36 cellular contexts compared by ENCODE assay signal in genomic region chr11:13494051-13494450, GRCh38. TPM values are rescaled to one million over a fixed set of nuclear protein-coding genes. Genes with fewer than 3 reads are reported as not detected.
"Had no signal": no experiment of that assay in that cellular context is flagged by ENCODE, and none has a peak within 500 bp of the region (broad histone marks: within the 10 kb centered on the region; RNA-seq: fewer than 3 reads in every experiment).

No MANE protein-coding gene starts in this region.

- H3K27ac ChIP-seq: adrenal gland, body of pancreas, epithelial cell of prostate, esophagus squamous epithelium, heart left ventricle, VCaP had no signal

- ATAC-seq: activated CD4-positive, CD25-positive, alpha-beta regulatory T cell treated with anti-CD3 and anti-CD28 coated beads, Interleukin-2, amount 50 U/mL, for 24 hours; activated CD8-positive, alpha-beta T cell treated with anti-CD3 and anti-CD28 coated beads for 36 hours; activated naive CD8-positive, alpha-beta T cell treated with anti-CD3 and anti-CD28 coated beads, Interleukin-2, amount 50 U/mL, for 24 hours; activated T-cell treated with anti-CD3 and anti-CD28 coated beads, Interleukin-2, amount 50 U/mL, for 4 hours; activated T-helper 17 cell treated with anti-CD3 and anti-CD28 coated beads, Interleukin-2, amount 50 U/mL, for 72 hours; body of pancreas; effector memory CD8-positive, alpha-beta T cell; heart left ventricle had no signal

- H3K9me3 Mint-ChIP-seq: activated CD8-positive, alpha-beta T cell treated with anti-CD3 and anti-CD28 coated beads for 36 hours; activated naive CD8-positive, alpha-beta T cell treated with anti-CD3 and anti-CD28 coated beads, Interleukin-2, amount 50 U/mL, for 24 hours; activated T-cell treated with anti-CD3 and anti-CD28 coated beads, Interleukin-2, amount 50 U/mL, for 4 hours; activated T-helper 17 cell treated with anti-CD3 and anti-CD28 coated beads, Interleukin-2, amount 50 U/mL, for 72 hours; effector memory CD8-positive, alpha-beta T cell had no signal

- H3K4me1 ChIP-seq: adrenal gland, body of pancreas, esophagus squamous epithelium, heart left ventricle had no signal

- H3K4me1 Mint-ChIP-seq: activated B cell treated with CpG ODN at 0.5 μM for 24 hours; activated naive CD4-positive, alpha-beta T cell treated with anti-CD3 and anti-CD28 coated beads, Interleukin-2, amount 50 U/mL, for 24 hours; activated naive CD8-positive, alpha-beta T cell treated with anti-CD3 and anti-CD28 coated beads for 36 hours; activated naive CD8-positive, alpha-beta T cell treated with anti-CD3 and anti-CD28 coated beads, Interleukin-2, amount 50 U/mL, for 24 hours; activated T-helper 17 cell treated with anti-CD3 and anti-CD28 coated beads, Interleukin-2, amount 50 U/mL, for 72 hours had no signal

- H3K36me3 Mint-ChIP-seq: activated naive CD8-positive, alpha-beta T cell treated with anti-CD3 and anti-CD28 coated beads for 36 hours had no signal

- DNase-seq: activated B cell treated with CpG ODN at 0.5 μM for 24 hours; activated CD4-positive, alpha-beta T cell treated with anti-CD3 and anti-CD28 coated beads for 48 hours; activated CD4-positive, alpha-beta T cell treated with anti-CD3 and anti-CD28 coated beads, Interleukin-2, amount 50 U/mL, for 1 hour; activated CD4-positive, alpha-beta T cell treated with anti-CD3 and anti-CD28 coated beads, Interleukin-2, amount 50 U/mL, for 48 hours; activated CD8-positive, alpha-beta memory T cell treated with anti-CD3 and anti-CD28 coated beads for 24 hours; activated CD8-positive, alpha-beta T cell treated with anti-CD3 and anti-CD28 coated beads for 36 hours; activated effector memory CD4-positive, alpha-beta T cell treated with Interleukin-2 at 50 U/mL for 16 hours; activated gamma-delta T cell treated with Interleukin-2 at 50 U/mL for 16 hours; activated naive CD4-positive, alpha-beta T cell treated with Interleukin-2 at 50 U/mL for 16 hours; activated naive CD8-positive, alpha-beta T cell treated with anti-CD3 and anti-CD28 coated beads for 36 hours; activated naive CD8-positive, alpha-beta T cell treated with anti-CD3 and anti-CD28 coated beads, Interleukin-2, amount 50 U/mL, for 24 hours; activated T-cell treated with anti-CD3 and anti-CD28 coated beads, Interleukin-2, amount 50 U/mL, for 4 hours; adrenal gland; amygdala; aorta; body of pancreas; caudate nucleus; cortex of kidney; dermis blood vessel endothelial cell; effector CD4-positive, alpha-beta T cell; effector memory CD8-positive, alpha-beta T cell; esophagus squamous epithelium; heart left ventricle; T-helper 2 cell had no signal

- H3K9me3 ChIP-seq: adrenal gland, body of pancreas, esophagus squamous epithelium, heart left ventricle had no signal

- H3K4me3 Mint-ChIP-seq: activated B cell treated with CpG ODN at 0.5 μM for 24 hours; activated CD8-positive, alpha-beta T cell treated with anti-CD3 and anti-CD28 coated beads for 36 hours; activated naive CD4-positive, alpha-beta T cell treated with anti-CD3 and anti-CD28 coated beads, Interleukin-2, amount 50 U/mL, for 24 hours; activated naive CD8-positive, alpha-beta T cell treated with anti-CD3 and anti-CD28 coated beads for 36 hours; activated naive CD8-positive, alpha-beta T cell treated with anti-CD3 and anti-CD28 coated beads, Interleukin-2, amount 50 U/mL, for 24 hours; activated T-cell treated with anti-CD3 and anti-CD28 coated beads, Interleukin-2, amount 50 U/mL, for 4 hours; activated T-helper 17 cell treated with anti-CD3 and anti-CD28 coated beads, Interleukin-2, amount 50 U/mL, for 72 hours; effector memory CD8-positive, alpha-beta T cell had no signal

- H3K27ac Mint-ChIP-seq: activated B cell treated with CpG ODN at 0.5 μM for 24 hours; activated CD8-positive, alpha-beta T cell treated with anti-CD3 and anti-CD28 coated beads for 36 hours; activated naive CD4-positive, alpha-beta T cell treated with anti-CD3 and anti-CD28 coated beads, Interleukin-2, amount 50 U/mL, for 24 hours; activated naive CD8-positive, alpha-beta T cell treated with anti-CD3 and anti-CD28 coated beads for 36 hours; activated naive CD8-positive, alpha-beta T cell treated with anti-CD3 and anti-CD28 coated beads, Interleukin-2, amount 50 U/mL, for 24 hours; activated T-helper 17 cell treated with anti-CD3 and anti-CD28 coated beads, Interleukin-2, amount 50 U/mL, for 72 hours; effector memory CD8-positive, alpha-beta T cell had no signal

- H3K4me3 ChIP-seq: adrenal gland, body of pancreas, esophagus squamous epithelium, heart left ventricle had no signal

- H3K27me3 ChIP-seq: adrenal gland, body of pancreas had no signal

- H3K36me3 ChIP-seq: adrenal gland, esophagus squamous epithelium, heart left ventricle had no signal

RNA-seq across cellular contexts. Expression of gene PTH, which starts 1.7 kb away (rescaled TPM):
- total RNA-seq: activated B cell treated with CpG ODN at 0.5 μM for 24 hours; activated CD8-positive, alpha-beta T cell treated with anti-CD3 and anti-CD28 coated beads for 36 hours; activated naive CD8-positive, alpha-beta T cell treated with anti-CD3 and anti-CD28 coated beads for 36 hours; activated T-cell treated with anti-CD3 and anti-CD28 coated beads, Interleukin-2, amount 50 U/mL, for 4 hours; activated T-helper 17 cell treated with anti-CD3 and anti-CD28 coated beads, Interleukin-2, amount 50 U/mL, for 72 hours; adrenal gland; aorta; body of pancreas; chondrocyte; dermis blood vessel endothelial cell; endothelial cell of umbilical vein; esophagus squamous epithelium; fibroblast of lung; fibroblast of villous mesenchyme; frontal cortex; heart left ventricle; T-helper 1 cell treated with Interleukin-12 subunit alpha and Interleukin-12 subunit beta and Interleukin-4 antibody, amounts not matched to agents 30 ng/mL and 1 ng/mL, for 36 hours had no signal
- polyA plus RNA-seq: adrenal gland, aorta, endothelial cell of umbilical vein, esophagus, fibroblast of lung, heart left ventricle had no signal
